Comparison of ENCODE assay signal across 9 cellular contexts in genomic region chr17:48547839-48548686, GRCh38. TPM values are rescaled to one million over a fixed set of nuclear protein-coding genes. Genes with fewer than 3 reads are reported as not detected.
A peak's percentile ranks its signal among the peaks of the same experiment; 100 is the strongest.
DNase-seq lines count a peak whose midpoint lies in the region; ATAC-seq, FAIRE-seq and TF ChIP-seq lines count a peak whose summit lies in the region.
"Had no signal": no experiment of that assay in that cellular context is flagged by ENCODE, and none has a peak within 500 bp of the region (broad histone marks: within the 10 kb centered on the region; RNA-seq: fewer than 3 reads in every experiment).

No MANE protein-coding gene starts in this region.

- H3K36me3 ChIP-seq in IMR-90 (ENCODE audit: control insufficient read depth, insufficient read depth, low read length) (peaks cover 28% of the 10 kb centered on the region), small intestine (ENCODE audit: control insufficient read depth in 2 of 2, insufficient read depth in 2 of 2, low read length in 2 of 2) (no peaks in the 10 kb centered on the region)

- H2BK20ac ChIP-seq in IMR-90 (ENCODE audit: low read depth, low read length), result peak overlapping the region; percentile 92

- H3K9me1 ChIP-seq in IMR-90 (ENCODE audit: insufficient read depth, low read length), result peaks cover 3% of the 10 kb centered on the region; the same call in 1 of the 2 replicates

- peak overlapping the region; percentile 98 for H3K27ac ChIP-seq in IMR-90 (ENCODE audit: insufficient read depth, low read length)
- peak overlapping the region in 1 of 2 donors; percentile 80 for H3K27ac ChIP-seq in small intestine (ENCODE audit: low read depth in 1 of 2, low read length in 1 of 2)

- H2BK5ac ChIP-seq in IMR-90 (ENCODE audit: low read depth, low read length, poor library complexity, severe bottlenecking), result peak overlapping the region; percentile 96

- H3K9ac ChIP-seq in IMR-90 (ENCODE audit: low read depth, low read length), result peak overlapping the region; percentile 94

- H2AK5ac ChIP-seq in IMR-90 (ENCODE audit: low read depth, low read length), result peak overlapping the region; percentile 81

- H3K9me3 ChIP-seq in IMR-90 (ENCODE audit: control insufficient read depth, insufficient read depth, low read length), result no peaks in the 10 kb centered on the region
- no peaks in the 10 kb centered on the region for H3K9me3 ChIP-seq in small intestine (ENCODE audit: control insufficient read depth, low read depth)

- H3K27ac Mint-ChIP-seq in HFFc6, result no peak overlapping the region

- CTCF ChIA-PET in IMR-90 (lab: Yijun Ruan, JAX), result no interaction called here

- intact Hi-C loops in IMR-90 (cut with micrococcal nuclease), result no loop called here

- peak overlapping the region; percentile 87 for H2BK120ac ChIP-seq in IMR-90 (ENCODE audit: low read depth, low read length)

- TF ChIP-seq RAD21 in IMR-90 (IDR thresholded peaks at IDR 0.05; ENCODE audit: low read length), result no peak

- WGBS in IMR-90 (ENCODE audit: extremely low coverage in 2 of 2, insufficient read length in 1 of 2), 2 experiments, result 11% methylated on average over 11 of the region's 27 CpGs; no CpG with 5 or more reads in 1 of the 2 experiments
- WGBS in small intestine, 3 donors, result 32 to 47% (median 43%) methylated on average over 27 of the region's 27 CpGs

- H4K5ac ChIP-seq in IMR-90 (ENCODE audit: low read depth, low read length), result peak overlapping the region; percentile 90

- peak; percentile 88 for DNase-seq in IMR-90
- DNase-seq in activated CD4-positive, alpha-beta T cell treated with anti-CD3 and anti-CD28 coated beads, Interleukin-2, amount 50 U/mL, for 4 hours, result peak; percentile 33
- peak; percentile 56 for DNase-seq in glomerular visceral epithelial cell (ENCODE audit: extremely low spot score)
- DNase-seq in small intestine, result peak; percentile 18
- no peak for DNase-seq in SKM-1 treated with dmso at 0.1 percent for 144 hours (lab: John Stamatoyannopoulos, UW; ENCODE audit: unreplicated experiment)
- DNase-seq in HFFc6, result no peak
- no peak for DNase-seq in OCI-M2 (lab: John Stamatoyannopoulos, UW; ENCODE audit: unreplicated experiment)

- peak overlapping the region; percentile 100 for H3K23ac ChIP-seq in IMR-90 (ENCODE audit: low read depth, low read length)

- H2AK9ac ChIP-seq in IMR-90 (replicated peaks; ENCODE audit: low read depth, low read length, poor library complexity), result peak overlapping the region; percentile 85

- POLR2A ChIA-PET in IMR-90 (lab: Charles Lee; ENCODE audit: unreplicated experiment), result interaction anchor here (0.6 to 1.7 kb wide), 7 partner anchors 7 to 213 kb away, joined by 3 to 4 read pairs (median 4); partner anchors contain the start of gene HOXB4

- peak overlapping the region; percentile 94 for H4K91ac ChIP-seq in IMR-90 (ENCODE audit: insufficient read depth, low read depth, low read length)

- H3K36me3 Mint-ChIP-seq in HFFc6 (ENCODE audit: low read depth), result no peaks in the 10 kb centered on the region

- in situ Hi-C loops in IMR-90 (cut with MboI; ENCODE audit: low sequenced_read_pairs), result loop anchor here (10.0 kb wide), 1 partner anchor 193 kb away; no protein-coding TSS in a partner anchor

- dilution Hi-C loops in IMR-90 (cut with HindIII; ENCODE audit: low sequenced_read_pairs, unreplicated experiment), result no loop called here

- peak overlapping the region; percentile 95 for H3K18ac ChIP-seq in IMR-90 (ENCODE audit: low read depth, low read length)

- no TSS peak for BruUV-seq in IMR-90 (replicated peaks; lab: Mats Ljungman, UMichigan)

- H2BK15ac ChIP-seq in IMR-90 (ENCODE audit: low read depth, low read length), result peak overlapping the region; percentile 75; the same call in 2 of the 3 replicates

- ATAC-seq in IMR-90 (ENCODE audit: low read depth), result no peak
- ATAC-seq in GM21576 (IDR thresholded peaks at IDR 0.05; ENCODE audit: unreplicated experiment), result no peak

- FAIRE-seq in small intestine (lab: Jason Lieb, UNC), result no peak
- FAIRE-seq: H54 had no signal

- no peak for TF ChIP-seq POLR2A in IMR-90 (IDR thresholded peaks at IDR 0.05; ENCODE audit: low read depth, low read length)

- no peak overlapping the region for H3K4me3 Mint-ChIP-seq in HFFc6

- peak overlapping the region; percentile 98 for H3K4ac ChIP-seq in IMR-90 (ENCODE audit: low read depth, low read length)

- peak overlapping the region; percentile 84 for H3K4me2 ChIP-seq in IMR-90 (ENCODE audit: low read depth, low read length)

- H3K4me3 ChIP-seq in IMR-90 (ENCODE audit: insufficient read depth, low read depth, low read length) (peak overlapping the region; percentile 8; the same call in 1 of the 2 replicates), small intestine (ENCODE audit: low read depth in 1 of 2, low read length in 2 of 2) (no peak overlapping the region)

- peak overlapping the region; percentile 93 for H3K56ac ChIP-seq in IMR-90 (ENCODE audit: extremely low read depth, insufficient read depth, low read length)

- H4K8ac ChIP-seq in IMR-90 (ENCODE audit: low read depth in 2 of 2, low read length in 2 of 2), result peak overlapping the region; percentile 77 to 80

- peak overlapping the region; percentile 54 for H2AFZ ChIP-seq in IMR-90 (replicated peaks; ENCODE audit: low read length, poor library complexity)

- H4K20me1 ChIP-seq in IMR-90 (ENCODE audit: insufficient read depth, low read length), result no peaks in the 10 kb centered on the region

- peaks cover 41% of the 10 kb centered on the region for H3K4me1 ChIP-seq in IMR-90 (ENCODE audit: control insufficient read depth, insufficient read depth, low read length)
- peaks cover 0 to 3% of the 10 kb centered on the region in 2 donors for H3K4me1 ChIP-seq in small intestine (ENCODE audit: control insufficient read depth in 2 of 2, insufficient read depth in 1 of 2, low read depth in 1 of 2, low read length in 1 of 2)

- peaks cover 63% of the 10 kb centered on the region for H3K27me3 Mint-ChIP-seq in HFFc6 (ENCODE audit: insufficient read depth)

- H3K9me3 Mint-ChIP-seq in HFFc6, result no peaks in the 10 kb centered on the region

- H3K27me3 ChIP-seq in IMR-90 (ENCODE audit: control insufficient read depth, insufficient read depth, low read length), result no peaks in the 10 kb centered on the region
- peaks cover 0 to 8% of the 10 kb centered on the region in 2 donors for H3K27me3 ChIP-seq in small intestine (ENCODE audit: control insufficient read depth in 2 of 2, insufficient read depth in 2 of 2, low read length in 2 of 2)

- peak overlapping the region; percentile 98 for H3K14ac ChIP-seq in IMR-90 (replicated peaks; ENCODE audit: low read depth, low read length)

- TF ChIP-seq CTCF in IMR-90 (conservative IDR thresholded peaks at IDR 0.05; ENCODE audit: low read depth, low read length), result no peak
- TF ChIP-seq CTCF in HFFc6 (IDR thresholded peaks at IDR 0.05), result no peak

- H3K4me1 Mint-ChIP-seq in HFFc6 (ENCODE audit: low read depth), result no peaks in the 10 kb centered on the region

- H3K79me1 ChIP-seq in IMR-90 (ENCODE audit: low read depth in 1 of 2, low read length in 2 of 2), result peaks cover 4 to 25% of the 10 kb centered on the region in 2 experiments; a peak in 2 of 4 replicates

TF ChIP-seq in IMR-90, 13 proteins besides CTCF, POLR2A, EP300 and RAD21 (continues in another document):
- TF ChIP-seq USF2 (IDR thresholded peaks at IDR 0.05; ENCODE audit: low read depth, low read length) (peak; percentile 93), MAZ (IDR thresholded peaks at IDR 0.05; ENCODE audit: borderline replicate concordance, low read depth, low read length) (no peak), RCOR1 (IDR thresholded peaks at IDR 0.05; ENCODE audit: insufficient replicate concordance, low read length) (no peak), BHLHE40 (IDR thresholded peaks at IDR 0.05; ENCODE audit: low read depth, low read length) (peak; percentile 70)

RNA-seq across cellular contexts. Expression of gene HOXB2, which starts 3.2 kb away (rescaled TPM):
- 2.7 and 3.1 TPM in 2 replicates for total RNA-seq in IMR-90 (2012; rRNA removed)
- polyA plus RNA-seq in IMR-90 (2012; rRNA removed), result 29.9 and 33.8 TPM in 2 replicates
- polyA plus RNA-seq in IMR-90 (2012; cell fraction: cytosol; rRNA removed), result 31.5 and 50.7 TPM in 2 replicates
- 69.3 and 123 TPM in 2 replicates for polyA plus RNA-seq in IMR-90 (2012; cell fraction: nucleus; rRNA removed; ENCODE audit: low replicate concordance)
- 1 to 10 TPM in 2 of 3 donors, under 1 TPM in 1; 0.89 to 9.5 (median 5.1) TPM for polyA plus RNA-seq in small intestine
- not detected for total RNA-seq in HFFc6 (2021; fragmentation: NEBNext Ultra II Directional; extraction: Animal tissue kit (Norgen Biotek cat#: 25700))

RNA-seq across cellular contexts. Expression of gene HOXB1, which starts 17.3 kb away (rescaled TPM):
- total RNA-seq in IMR-90 (2012; rRNA removed), result not detected in 2 replicates
- polyA plus RNA-seq in IMR-90 (2012; rRNA removed) (not detected in 2 replicates), small intestine (not detected)
- polyA plus RNA-seq in IMR-90 (2012; cell fraction: cytosol; rRNA removed), result not detected in 2 replicates
- polyA plus RNA-seq in IMR-90 (2012; cell fraction: nucleus; rRNA removed; ENCODE audit: low replicate concordance), result 0.05 TPM in 1 of 2 replicates, not detected in the other
- total RNA-seq in HFFc6 (2021; fragmentation: NEBNext Ultra II Directional; extraction: Animal tissue kit (Norgen Biotek cat#: 25700)), result not detected

RNA-seq across cellular contexts. Expression of gene HOXB4, which starts 30.1 kb away (rescaled TPM):
- 1.9 and 2.0 TPM in 2 replicates for total RNA-seq in IMR-90 (2012; rRNA removed)
- 7.8 and 8.5 TPM in 2 replicates for polyA plus RNA-seq in IMR-90 (2012; rRNA removed)
- 2.2 and 4.1 TPM in 2 replicates for polyA plus RNA-seq in IMR-90 (2012; cell fraction: cytosol; rRNA removed)
- polyA plus RNA-seq in IMR-90 (2012; cell fraction: nucleus; rRNA removed; ENCODE audit: low replicate concordance), result 17.8 and 38.5 TPM in 2 replicates
- 1 to 10 TPM in 1 of 3 donors, under 1 TPM in 1, not detected in 1; 0.27 to 3.1 TPM for polyA plus RNA-seq in small intestine
- total RNA-seq in HFFc6 (2021; fragmentation: NEBNext Ultra II Directional; extraction: Animal tissue kit (Norgen Biotek cat#: 25700)), result not detected

RNA-seq across cellular contexts. Expression of gene HOXB3, which starts 42.0 kb away (rescaled TPM):
- 6.3 and 8.6 TPM in 2 replicates for total RNA-seq in IMR-90 (2012; rRNA removed)
- polyA plus RNA-seq in IMR-90 (2012; rRNA removed) (59.6 and 76.4 TPM in 2 replicates), small intestine (1 to 10 TPM in 2 of 3 donors, not detected in 1; 1.4 to 5.7 TPM)
- 31.9 and 71.7 TPM in 2 replicates for polyA plus RNA-seq in IMR-90 (2012; cell fraction: cytosol; rRNA removed)
- 383 and 595 TPM in 2 replicates for polyA plus RNA-seq in IMR-90 (2012; cell fraction: nucleus; rRNA removed; ENCODE audit: low replicate concordance)
- total RNA-seq in HFFc6 (2021; fragmentation: NEBNext Ultra II Directional; extraction: Animal tissue kit (Norgen Biotek cat#: 25700)), result not detected

RNA-seq across cellular contexts. Expression of gene HOXB5, which starts 45.5 kb away (rescaled TPM):
- 0.54 and 0.56 TPM in 2 replicates for total RNA-seq in IMR-90 (2012; rRNA removed)
- polyA plus RNA-seq in IMR-90 (2012; rRNA removed) (18.0 and 18.1 TPM in 2 replicates), small intestine (1 to 10 TPM in 1 of 3 donors, not detected in 2; 5.8 TPM)
- polyA plus RNA-seq in IMR-90 (2012; cell fraction: cytosol; rRNA removed), result 19.7 and 32.7 TPM in 2 replicates
- 13.4 and 16.5 TPM in 2 replicates for polyA plus RNA-seq in IMR-90 (2012; cell fraction: nucleus; rRNA removed; ENCODE audit: low replicate concordance)
- total RNA-seq in HFFc6 (2021; fragmentation: NEBNext Ultra II Directional; extraction: Animal tissue kit (Norgen Biotek cat#: 25700)), result not detected

Comparison
In these comparisons a context has a peak if more than half of its experiments do, and no peak if none do; other contexts are left out.
1. DNase-seq: peak in IMR-90 (single experiment), activated CD4-positive, alpha-beta T cell treated with anti-CD3 and anti-CD28 coated beads, Interleukin-2, amount 50 U/mL, for 4 hours (2 of 2), glomerular visceral epithelial cell (single experiment) and small intestine (single experiment); none in SKM-1 treated with dmso at 0.1 percent for 144 hours (single experiment), HFFc6 (single experiment) and OCI-M2 (single experiment).